In genomic region chr3:183895296-183895695, GRCh38 we compare ENCODE assay signal across 8 cellular contexts. TPM values are rescaled to one million over a fixed set of nuclear protein-coding genes. Genes with fewer than 3 reads are reported as not detected.
DNase-seq lines count a peak whose midpoint lies in the region; ATAC-seq and TF ChIP-seq lines count a peak whose summit lies in the region.

No MANE protein-coding gene starts in this region.

- H3K36me3 ChIP-seq in Panc1 (ENCODE audit: control insufficient read depth, insufficient read depth, low read length) (no peaks in the 10 kb centered on the region), breast epithelium (no peaks in the 10 kb centered on the region)

- BruUV-seq in Panc1 (replicated peaks; lab: Mats Ljungman, UMichigan): no TSS peak

- peaks cover 4% of the 10 kb centered on the region for H3K4me1 Mint-ChIP-seq in activated T-cell treated with anti-CD3 and anti-CD28 coated beads, Interleukin-2, amount 50 U/mL, for 24 hours (ENCODE audit: low read depth)

- intact Hi-C loops in Panc1 (cut with micrococcal nuclease; ENCODE audit: unreplicated experiment): loop anchor here (1.0 to 10.0 kb wide), 3 partner anchors 122 to 392 kb away; partner anchors contain the start of genes ABCC5 and EIF2B5
- intact Hi-C loops in breast epithelium (cut with DNase I; ENCODE audit: low total_unique reads): no loop called here

- H3K36me3 Mint-ChIP-seq in activated T-cell treated with anti-CD3 and anti-CD28 coated beads, Interleukin-2, amount 50 U/mL, for 24 hours (ENCODE audit: low read depth): no peaks in the 10 kb centered on the region

- TF ChIP-seq CTCF in Panc1 (IDR thresholded peaks at IDR 0.05): peak; percentile 92
- peak in 2 of 3 donors; percentile 62 to 65 for TF ChIP-seq CTCF in breast epithelium (IDR thresholded peaks at IDR 0.05)

- in situ Hi-C loops in Panc1 (cut with HindIII; ENCODE audit: low pct_unique_long_range_greater_than_20kb, low sequenced_read_pairs): no loop called here

- peak; percentile 76 for ATAC-seq in Panc1
- ATAC-seq in GM19023 (IDR thresholded peaks at IDR 0.05; ENCODE audit: unreplicated experiment): no peak

- H3K27me3 Mint-ChIP-seq in activated T-cell treated with anti-CD3 and anti-CD28 coated beads, Interleukin-2, amount 50 U/mL, for 24 hours: peaks cover 24% of the 10 kb centered on the region

- H3K9me3 Mint-ChIP-seq in activated T-cell treated with anti-CD3 and anti-CD28 coated beads, Interleukin-2, amount 50 U/mL, for 24 hours: no peaks in the 10 kb centered on the region

- DNase-seq in activated T-cell treated with anti-CD3 and anti-CD28 coated beads for 4 hours (peak; percentile 19), KG1 (lab: John Stamatoyannopoulos, UW) (peak; percentile 24), Panc1 (ENCODE audit: low read depth, low spot score) (peak; percentile 42), breast epithelium (ENCODE audit: low spot score in 2 of 2) (no peak), kidney tubule cell (ENCODE audit: low spot score) (peak; percentile 64), superior temporal gyrus (ENCODE audit: extremely low spot score) (peak; percentile 71)
- DNase-seq in activated T-cell treated with anti-CD3 and anti-CD28 coated beads, Interleukin-2, amount 50 U/mL, for 24 hours: no peak

- no peak overlapping the region for H3K27ac Mint-ChIP-seq in activated T-cell treated with anti-CD3 and anti-CD28 coated beads, Interleukin-2, amount 50 U/mL, for 24 hours

- H3K9me3 ChIP-seq in Panc1 (ENCODE audit: control insufficient read depth, insufficient read depth, low read depth, low read length) (no peaks in the 10 kb centered on the region), breast epithelium (no peaks in the 10 kb centered on the region)

- H3K27ac ChIP-seq in Panc1 (ENCODE audit: low read length) (no peak overlapping the region), breast epithelium (no peak overlapping the region)

- TF ChIP-seq POLR2A in breast epithelium (IDR thresholded peaks at IDR 0.05): no peak

- POLR2A ChIA-PET in Panc1 (lab: Charles Lee): interaction anchor here (0.6 kb wide), 1 partner anchor 241 kb away, joined by 4 read pairs; no protein-coding TSS in a partner anchor

- no peak overlapping the region for H3K4me3 Mint-ChIP-seq in activated T-cell treated with anti-CD3 and anti-CD28 coated beads, Interleukin-2, amount 50 U/mL, for 24 hours

- no peak overlapping the region for H3K4me3 ChIP-seq in Panc1 (ENCODE audit: low read depth in 2 of 2, low read length in 2 of 2)
- H3K4me3 ChIP-seq in breast epithelium: no peak overlapping the region

- no peaks in the 10 kb centered on the region for H3K27me3 ChIP-seq in Panc1 (ENCODE audit: control insufficient read depth, insufficient read depth, low read length)
- no peaks in the 10 kb centered on the region for H3K27me3 ChIP-seq in breast epithelium

- CTCF ChIA-PET in Panc1 (lab: Charles Lee): interaction anchor here (0.6 to 2.6 kb wide), 8 partner anchors 11 to 394 kb away, joined by 3 to 11 read pairs (median 6); partner anchors contain the start of genes ABCC5 and PARL

- H3K4me1 ChIP-seq in Panc1 (ENCODE audit: control insufficient read depth, insufficient read depth, low read length) (no peaks in the 10 kb centered on the region), breast epithelium (no peaks in the 10 kb centered on the region)

RNA-seq across cellular contexts. Expression of gene PARL, which starts 10.6 kb away (rescaled TPM):
- total RNA-seq in Panc1 (2021; ENCODE audit: unreplicated experiment) (82.3 TPM), breast epithelium (10 to 100 TPM; 48.0 to 53.6 (median 50.5) TPM)
- 62.1 TPM for polyA plus RNA-seq in Panc1 (2012; ENCODE audit: insufficient read length)

Comparison
In these comparisons a context has a peak if more than half of its experiments do, and no peak if none do; other contexts are left out.
1. DNase-seq: peak in activated T-cell treated with anti-CD3 and anti-CD28 coated beads for 4 hours (single experiment), KG1 (single experiment), Panc1 (single experiment), kidney tubule cell (single experiment) and superior temporal gyrus (single experiment); none in activated T-cell treated with anti-CD3 and anti-CD28 coated beads, Interleukin-2, amount 50 U/mL, for 24 hours (single experiment) and breast epithelium (0 of 2).